In genomic region chr10:34297551-34298370, GRCh38 we compare ENCODE assay signal across 1 cellular context.
TF ChIP-seq lines count a peak whose summit lies in the region.

No MANE protein-coding gene starts in this region.

TF ChIP-seq in HepG2, 621 proteins besides CTCF, POLR2A, EP300 and RAD21 (continued from another document and continues in another):
- TF ChIP-seq LBX2 (CRISPR knock-in tag; IDR thresholded peaks at IDR 0.05; ENCODE audit: borderline replicate concordance) (no peak), YY1 (IDR thresholded peaks at IDR 0.05; ENCODE audit: insufficient read depth, insufficient replicate concordance, low read depth, low read length) (no peak), ZFY (CRISPR knock-in tag; IDR thresholded peaks at IDR 0.05) (0 out of 2 replicates have a peak, but pooled peaks have one; percentile 43), ZBTB34 (CRISPR knock-in tag; IDR thresholded peaks at IDR 0.05) (no peak), ZNF326 (CRISPR knock-in tag; IDR thresholded peaks at IDR 0.05; ENCODE audit: borderline replicate concordance) (no peak), ZNF800 (CRISPR knock-in tag; IDR thresholded peaks at IDR 0.05) (no peak), ZBTB10 (CRISPR knock-in tag; IDR thresholded peaks at IDR 0.05; ENCODE audit: borderline replicate concordance) (no peak), ZNF816 (CRISPR knock-in tag; IDR thresholded peaks at IDR 0.05; ENCODE audit: borderline replicate concordance) (no peak), ATM (IDR thresholded peaks at IDR 0.05; ENCODE audit: borderline replicate concordance) (no peak), THAP11 (CRISPR knock-in tag; IDR thresholded peaks at IDR 0.05) (peak; percentile 93), HMGXB4 (CRISPR knock-in tag; IDR thresholded peaks at IDR 0.05; ENCODE audit: borderline replicate concordance in 1 of 2, low read depth in 1 of 2) (peak in 1 of 2 experiments; percentile 22; a peak in 1 of 4 replicates), ETS1 (CRISPR knock-in tag; IDR thresholded peaks at IDR 0.05) (no peak), ASH2L (IDR thresholded peaks at IDR 0.05; ENCODE audit: insufficient read length, low read depth, low read length) (peak; percentile 37), ERF (CRISPR knock-in tag; IDR thresholded peaks at IDR 0.05) (peak; percentile 20; the same call in 1 of the 2 replicates), SATB2 (CRISPR knock-in tag; IDR thresholded peaks at IDR 0.05) (no peak), ZNF10 (CRISPR knock-in tag; IDR thresholded peaks at IDR 0.05; ENCODE audit: borderline replicate concordance, low read depth) (no peak), ZBED4 (CRISPR knock-in tag; IDR thresholded peaks at IDR 0.05; ENCODE audit: borderline replicate concordance) (no peak), RARA (CRISPR knock-in tag; IDR thresholded peaks at IDR 0.05) (peak; percentile 31; the same call in 1 of the 2 replicates), TCF7 (IDR thresholded peaks at IDR 0.05; ENCODE audit: low read depth) (peak; percentile 52; the same call in 1 of the 2 replicates), EHMT2 (IDR thresholded peaks at IDR 0.05; ENCODE audit: borderline replicate concordance, low read depth, low read length) (0 out of 2 replicates have a peak, but pooled peaks have one; percentile 29), SOX13 (IDR thresholded peaks at IDR 0.05) (no peak), SOX13 (CRISPR knock-in tag; conservative IDR thresholded peaks at IDR 0.05 in 1 of 2, IDR thresholded peaks at IDR 0.05 in 1 of 2) (peak in 1 of 2 experiments; percentile 45; a peak in 1 of 4 replicates), HMG20A (CRISPR knock-in tag; IDR thresholded peaks at IDR 0.05; ENCODE audit: borderline replicate concordance) (peak; percentile 19; the same call in 1 of the 2 replicates), SP4 (CRISPR knock-in tag; IDR thresholded peaks at IDR 0.05) (no peak), DMAP1 (CRISPR knock-in tag; IDR thresholded peaks at IDR 0.05) (peak; percentile 33; the same call in 1 of the 2 replicates), ZFP36L2 (CRISPR knock-in tag; IDR thresholded peaks at IDR 0.05) (no peak), ZNF644 (CRISPR knock-in tag; IDR thresholded peaks at IDR 0.05; ENCODE audit: low read depth) (peak; percentile 92), IKZF5 (CRISPR knock-in tag; IDR thresholded peaks at IDR 0.05) (0 out of 2 replicates have a peak, but pooled peaks have one; percentile 24), TOE1 (CRISPR knock-in tag; IDR thresholded peaks at IDR 0.05) (no peak), TEAD3 (CRISPR knock-in tag; optimal IDR thresholded peaks at IDR 0.05; ENCODE audit: borderline replicate concordance) (peak; percentile 40), ZNF792 (CRISPR knock-in tag; IDR thresholded peaks at IDR 0.05) (peak; percentile 65; the same call in 1 of the 2 replicates), HOMEZ (CRISPR knock-in tag; IDR thresholded peaks at IDR 0.05; ENCODE audit: low read depth) (peak; percentile 77), U2AF2 (IDR thresholded peaks at IDR 0.05; ENCODE audit: low read depth, low read length) (no peak), HDAC2 (CRISPR knock-in tag; IDR thresholded peaks at IDR 0.05) (0 out of 2 replicates have a peak, but pooled peaks have one; percentile 17), ZNF446 (CRISPR knock-in tag; IDR thresholded peaks at IDR 0.05) (no peak), ZNF331 (CRISPR knock-in tag; IDR thresholded peaks at IDR 0.05) (peak; percentile 31), HNF4A (CRISPR knock-in tag; IDR thresholded peaks at IDR 0.05) (peak; percentile 90), ZNF280D (CRISPR knock-in tag; IDR thresholded peaks at IDR 0.05) (no peak), FLYWCH1 (CRISPR knock-in tag; IDR thresholded peaks at IDR 0.05) (no peak), ZNF614 (CRISPR knock-in tag; IDR thresholded peaks at IDR 0.05; ENCODE audit: borderline replicate concordance) (peak; percentile 71; the same call in 1 of the 2 replicates), GATAD2A (CRISPR knock-in tag; IDR thresholded peaks at IDR 0.05) (peak; percentile 39), TOPORS (CRISPR knock-in tag; IDR thresholded peaks at IDR 0.05) (no peak)
